ENCODE assay signal across 20 cellular contexts in the genomic region with DNA sequence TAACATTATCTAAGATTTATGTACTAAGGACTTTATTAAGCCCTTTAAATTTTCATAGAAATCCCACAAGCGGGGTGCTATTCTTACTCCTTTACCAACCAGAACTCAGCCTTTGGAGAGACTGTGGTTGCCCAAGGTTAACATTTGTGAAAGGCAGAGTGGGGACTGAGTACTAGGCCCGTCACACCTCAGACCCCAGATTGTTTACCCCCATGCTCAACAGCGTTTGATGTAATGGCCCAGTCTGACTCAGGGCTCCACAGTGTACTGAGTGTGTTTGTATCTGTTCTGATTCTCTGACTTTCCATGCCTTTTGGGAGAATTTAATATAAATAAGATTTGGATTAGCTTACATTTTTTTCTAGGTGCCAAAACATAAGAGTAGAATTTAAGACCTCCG.
DNase-seq lines count a peak whose midpoint lies in the region; ATAC-seq and TF ChIP-seq lines count a peak whose summit lies in the region.
"Had no signal": no experiment of that assay in that cellular context is flagged by ENCODE, and none has a peak within 500 bp of the region (broad histone marks: within the 10 kb centered on the region; RNA-seq: fewer than 3 reads in every experiment).

No MANE protein-coding gene starts in this region.

- ATAC-seq in GM18511 (IDR thresholded peaks at IDR 0.05; ENCODE audit: unreplicated experiment): peak; percentile 18
- peak; percentile 4 for ATAC-seq in GM21423 (IDR thresholded peaks at IDR 0.05; ENCODE audit: unreplicated experiment)
- peak; percentile 62 for ATAC-seq in stimulated activated memory B cell treated with anti-CD40 and anti-IgM and Interleukin-4, amounts not matched to agents 10 μg/mL and 1 μg/mL and 100 μg/mL, for 72 hours
- ATAC-seq in effector memory CD8-positive, alpha-beta T cell (replicated peaks): no peak
- no peak for ATAC-seq in GM21381 (IDR thresholded peaks at IDR 0.05; ENCODE audit: unreplicated experiment)
- ATAC-seq in activated CD4-positive, CD25-positive, alpha-beta regulatory T cell treated with anti-CD3 and anti-CD28 coated beads, Interleukin-2, amount 50 U/mL, for 24 hours: no peak
- ATAC-seq: GM23338, HCT116 had no signal

- H3K4me3 Mint-ChIP-seq in mesothelial cell of epicardium: no peak overlapping the region
- no peak overlapping the region for H3K4me3 Mint-ChIP-seq in stimulated activated memory B cell treated with anti-CD40 and anti-IgM and Interleukin-4, amounts not matched to agents 10 μg/mL and 1 μg/mL and 100 μg/mL, for 72 hours
- no peak overlapping the region for H3K4me3 Mint-ChIP-seq in effector memory CD8-positive, alpha-beta T cell
- no peak overlapping the region for H3K4me3 Mint-ChIP-seq in activated CD4-positive, alpha-beta T cell treated with anti-CD3 and anti-CD28 coated beads, Interleukin-2, amount 10 ng/mL, durations not matched to agents 24 days and 14 days
- H3K4me3 Mint-ChIP-seq: CD14-positive monocyte; CD4-positive, alpha-beta T cell; CD8-positive, alpha-beta memory T cell; GM23338; H9 had no signal

- no peaks in the 10 kb centered on the region for H3K9me3 Mint-ChIP-seq in mesothelial cell of epicardium
- H3K9me3 Mint-ChIP-seq in stimulated activated memory B cell treated with anti-CD40 and anti-IgM and Interleukin-4, amounts not matched to agents 10 μg/mL and 1 μg/mL and 100 μg/mL, for 72 hours: no peaks in the 10 kb centered on the region
- no peaks in the 10 kb centered on the region for H3K9me3 Mint-ChIP-seq in effector memory CD8-positive, alpha-beta T cell
- H3K9me3 Mint-ChIP-seq in activated CD4-positive, alpha-beta T cell treated with anti-CD3 and anti-CD28 coated beads, Interleukin-2, amount 10 ng/mL, durations not matched to agents 24 days and 14 days: no peaks in the 10 kb centered on the region
- H3K9me3 Mint-ChIP-seq: CD4-positive, alpha-beta T cell; CD8-positive, alpha-beta memory T cell; GM23338; H9 had no signal

- no peak for DNase-seq in mesothelial cell of epicardium (ENCODE audit: low spot score in 2 of 2, unreplicated experiment in 2 of 2)
- DNase-seq in effector memory CD8-positive, alpha-beta T cell: no peak
- no peak for DNase-seq in activated CD4-positive, alpha-beta T cell treated with anti-CD3 and anti-CD28 coated beads, Interleukin-2, amount 10 ng/mL, durations not matched to agents 24 days and 14 days
- DNase-seq: AML-193; BE2C; CD4-positive, alpha-beta T cell; CD8-positive, alpha-beta memory T cell; DMS 273 treated with DMSO at 0.1 percent for 48 hours; DMS79; EL; GDM1; H9 had no signal

- no peaks in the 10 kb centered on the region for H3K36me3 Mint-ChIP-seq in mesothelial cell of epicardium
- H3K36me3 Mint-ChIP-seq in stimulated activated memory B cell treated with anti-CD40 and anti-IgM and Interleukin-4, amounts not matched to agents 10 μg/mL and 1 μg/mL and 100 μg/mL, for 72 hours: no peaks in the 10 kb centered on the region
- H3K36me3 Mint-ChIP-seq in effector memory CD8-positive, alpha-beta T cell (ENCODE audit: insufficient read depth): no peaks in the 10 kb centered on the region
- no peaks in the 10 kb centered on the region for H3K36me3 Mint-ChIP-seq in activated CD4-positive, alpha-beta T cell treated with anti-CD3 and anti-CD28 coated beads, Interleukin-2, amount 10 ng/mL, durations not matched to agents 24 days and 14 days (ENCODE audit: low read depth)
- H3K36me3 Mint-ChIP-seq: CD14-positive monocyte; CD8-positive, alpha-beta memory T cell had no signal

- TF ChIP-seq CTCF in mesothelial cell of epicardium (IDR thresholded peaks at IDR 0.05; ENCODE audit: unreplicated experiment): no peak

- peak overlapping the region; percentile 34 for H3K27ac Mint-ChIP-seq in mesothelial cell of epicardium
- H3K27ac Mint-ChIP-seq in stimulated activated memory B cell treated with anti-CD40 and anti-IgM and Interleukin-4, amounts not matched to agents 10 μg/mL and 1 μg/mL and 100 μg/mL, for 72 hours: no peak overlapping the region
- no peak overlapping the region for H3K27ac Mint-ChIP-seq in effector memory CD8-positive, alpha-beta T cell
- no peak overlapping the region for H3K27ac Mint-ChIP-seq in activated CD4-positive, alpha-beta T cell treated with anti-CD3 and anti-CD28 coated beads, Interleukin-2, amount 10 ng/mL, durations not matched to agents 24 days and 14 days
- H3K27ac Mint-ChIP-seq: CD14-positive monocyte; CD4-positive, alpha-beta T cell; CD8-positive, alpha-beta memory T cell; GM23338; H9 had no signal

- H3K4me1 Mint-ChIP-seq in mesothelial cell of epicardium: peaks cover 23% of the 10 kb centered on the region
- H3K4me1 Mint-ChIP-seq in stimulated activated memory B cell treated with anti-CD40 and anti-IgM and Interleukin-4, amounts not matched to agents 10 μg/mL and 1 μg/mL and 100 μg/mL, for 72 hours: no peaks in the 10 kb centered on the region
- H3K4me1 Mint-ChIP-seq in effector memory CD8-positive, alpha-beta T cell (ENCODE audit: low read depth in 2 of 2): no peaks in the 10 kb centered on the region
- no peaks in the 10 kb centered on the region for H3K4me1 Mint-ChIP-seq in activated CD4-positive, alpha-beta T cell treated with anti-CD3 and anti-CD28 coated beads, Interleukin-2, amount 10 ng/mL, durations not matched to agents 24 days and 14 days
- H3K4me1 Mint-ChIP-seq: CD14-positive monocyte; CD8-positive, alpha-beta memory T cell; H9 had no signal

- intact Hi-C loops in activated CD4-positive, alpha-beta T cell treated with anti-CD3 and anti-CD28 coated beads, Interleukin-2, amount 10 ng/mL, durations not matched to agents 24 days and 14 days (cut with micrococcal nuclease): no loop called here

- no peaks in the 10 kb centered on the region for H3K27me3 Mint-ChIP-seq in mesothelial cell of epicardium (ENCODE audit: low read depth)
- no peaks in the 10 kb centered on the region for H3K27me3 Mint-ChIP-seq in stimulated activated memory B cell treated with anti-CD40 and anti-IgM and Interleukin-4, amounts not matched to agents 10 μg/mL and 1 μg/mL and 100 μg/mL, for 72 hours
- H3K27me3 Mint-ChIP-seq in effector memory CD8-positive, alpha-beta T cell: peaks cover 11 to 39% of the 10 kb centered on the region in 2 donors
- H3K27me3 Mint-ChIP-seq in activated CD4-positive, alpha-beta T cell treated with anti-CD3 and anti-CD28 coated beads, Interleukin-2, amount 10 ng/mL, durations not matched to agents 24 days and 14 days: no peaks in the 10 kb centered on the region

Comparison
In these comparisons a context has a peak if more than half of its experiments do, and no peak if none do; other contexts are left out.
1. ATAC-seq: peak in GM18511 (single experiment), GM21423 (single experiment) and stimulated activated memory B cell treated with anti-CD40 and anti-IgM and Interleukin-4, amounts not matched to agents 10 μg/mL and 1 μg/mL and 100 μg/mL, for 72 hours (single experiment); none in effector memory CD8-positive, alpha-beta T cell (single experiment), GM21381 (single experiment) and activated CD4-positive, CD25-positive, alpha-beta regulatory T cell treated with anti-CD3 and anti-CD28 coated beads, Interleukin-2, amount 50 U/mL, for 24 hours (0 of 2).